In the genomic region with DNA sequence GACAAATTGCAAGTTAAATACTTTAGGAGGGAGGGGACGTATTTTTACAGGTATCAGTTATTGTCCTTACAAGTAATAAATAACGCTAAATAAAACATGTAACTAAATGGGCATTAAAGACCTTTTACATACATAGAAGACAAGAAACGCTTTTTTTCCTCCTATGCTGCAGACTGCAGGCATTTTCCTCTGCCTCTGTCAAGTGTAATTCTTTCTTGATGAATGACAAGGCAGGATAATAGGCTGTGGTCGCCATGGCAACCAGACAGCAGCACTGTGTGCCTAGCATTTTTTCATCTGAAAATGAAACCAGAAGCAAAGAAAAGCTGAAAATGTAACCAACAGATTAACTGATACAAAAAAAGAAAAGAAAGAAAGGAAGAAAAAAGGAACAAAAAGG, we compare ENCODE assay signal across 8 cellular contexts. TPM values are rescaled to one million over a fixed set of nuclear protein-coding genes. Genes with fewer than 3 reads are reported as not detected.
DNase-seq lines count a peak whose midpoint lies in the region; ATAC-seq and TF ChIP-seq lines count a peak whose summit lies in the region.

No MANE protein-coding gene starts in this region.

- H3K4me2 ChIP-seq in osteoblast (ENCODE audit: insufficient read depth, low read length) (peak overlapping the region; percentile 35), OCI-LY7 (ENCODE audit: low read length) (no peak overlapping the region)

- H3K9me3 ChIP-seq in osteoblast (ENCODE audit: low read depth, low read length) (no peaks in the 10 kb centered on the region), OCI-LY7 (ENCODE audit: low read length) (no peaks in the 10 kb centered on the region)

- H3K9me2 ChIP-seq in OCI-LY7 (ENCODE audit: insufficient read depth, low read length): no peaks in the 10 kb centered on the region

- CTCF ChIA-PET in OCI-LY7 (lab: Charles Lee; ENCODE audit: unreplicated experiment): no interaction called here

- H3K4me1 ChIP-seq in osteoblast (ENCODE audit: insufficient read depth, low read length): peaks cover 36% of the 10 kb centered on the region
- H3K4me1 ChIP-seq in OCI-LY7 (ENCODE audit: insufficient read depth, low read length, poor library complexity, severe bottlenecking): no peaks in the 10 kb centered on the region

- intact Hi-C loops in OCI-LY7 (cut with micrococcal nuclease; ENCODE audit: unreplicated experiment): no loop called here

- TF ChIP-seq CTCF in fibroblast of mammary gland (conservative IDR thresholded peaks at IDR 0.05; ENCODE audit: control insufficient read depth, insufficient read depth, low read depth, low read length) (no peak), osteoblast (IDR thresholded peaks at IDR 0.05; ENCODE audit: extremely low read depth, low read depth, low read length) (no peak), OCI-LY7 (conservative IDR thresholded peaks at IDR 0.05; ENCODE audit: low read length) (no peak)

- POLR2A ChIA-PET in OCI-LY7 (lab: Charles Lee): interaction anchor here (0.6 kb wide), 1 partner anchor 41 kb away, joined by 3 read pairs; no protein-coding TSS in a partner anchor

- H3K4me3 ChIP-seq in fibroblast of mammary gland (ENCODE audit: control insufficient read depth, low read depth, low read length) (no peak overlapping the region), osteoblast (ENCODE audit: insufficient read depth, low read length) (no peak overlapping the region), OCI-LY7 (ENCODE audit: low read depth, low read length, poor library complexity, severe bottlenecking) (no peak overlapping the region)

- DNase-seq in NCI-H2196 (lab: John Stamatoyannopoulos, UW; ENCODE audit: unreplicated experiment) (peak; percentile 8), NCI-H2196 treated with DMSO at 0.1 percent for 48 hours (lab: John Stamatoyannopoulos, UW; ENCODE audit: unreplicated experiment) (no peak), NOMO-1 treated with DMSO at 0.1 percent for 48 hours (lab: John Stamatoyannopoulos, UW; ENCODE audit: unreplicated experiment) (peak; percentile 41), fibroblast of mammary gland (ENCODE audit: low read depth) (peak; percentile 76), osteoblast (ENCODE audit: insufficient read length, low spot score, missing footprints) (peak; percentile 31), RKO (ENCODE audit: low spot score) (no peak), OCI-LY7 (ENCODE audit: low spot score) (no peak)

- H3K27ac ChIP-seq in osteoblast (ENCODE audit: low read depth, low read length) (peak overlapping the region; percentile 67), OCI-LY7 (ENCODE audit: low read depth, low read length, poor library complexity, severe bottlenecking) (no peak overlapping the region)

- no peak overlapping the region for H2AFZ ChIP-seq in osteoblast (ENCODE audit: low read length)
- H2AFZ ChIP-seq in OCI-LY7 (ENCODE audit: low read length): no peak overlapping the region

- H4K20me1 ChIP-seq in osteoblast (ENCODE audit: insufficient read depth, low read length) (no peaks in the 10 kb centered on the region), OCI-LY7 (ENCODE audit: insufficient read depth, low read length) (no peaks in the 10 kb centered on the region)

- no peak for ATAC-seq in HG03469 (IDR thresholded peaks at IDR 0.05; ENCODE audit: unreplicated experiment)

- no TSS peak for BruUV-seq in OCI-LY7 (replicated peaks; lab: Mats Ljungman, UMichigan)

- H3K79me2 ChIP-seq in osteoblast (ENCODE audit: insufficient read depth, low read length) (peaks cover 16% of the 10 kb centered on the region), OCI-LY7 (ENCODE audit: insufficient read depth, low read depth, low read length) (no peaks in the 10 kb centered on the region)

- peaks cover 43% of the 10 kb centered on the region for H3K36me3 ChIP-seq in osteoblast (ENCODE audit: insufficient read depth, low read length)
- no peaks in the 10 kb centered on the region for H3K36me3 ChIP-seq in OCI-LY7 (ENCODE audit: insufficient read depth, low read length)

- H3K27me3 ChIP-seq in osteoblast (ENCODE audit: insufficient read depth, low read length): no peaks in the 10 kb centered on the region

RNA-seq across cellular contexts. Expression of a gene that starts 46.1 kb away (rescaled TPM):
- total RNA-seq in osteoblast (18.1 and 20.0 TPM in 2 replicates), OCI-LY7 (2022) (not detected in 2 replicates)
- total RNA-seq in OCI-LY7 (2014; rRNA removed; shearing (Covaris generic)): not detected in 2 replicates

Comparison
In these comparisons a context has a peak if more than half of its experiments do, and no peak if none do; other contexts are left out.
1. DNase-seq: peak in NCI-H2196 (single experiment), NOMO-1 treated with DMSO at 0.1 percent for 48 hours (single experiment), fibroblast of mammary gland (single experiment) and osteoblast (single experiment); none in NCI-H2196 treated with DMSO at 0.1 percent for 48 hours (single experiment), RKO (single experiment) and OCI-LY7 (single experiment).
2. RNA of a gene that starts 46.1 kb away (total RNA-seq): 18.1 to 20.0 TPM in osteoblast; not detected in OCI-LY7; every median in the first group is over 10 times any median in the second.